Comparison of ENCODE assay signal across 19 cellular contexts in genomic region chr2:147250652-147251356, GRCh38.
A peak's percentile ranks its signal among the peaks of the same experiment; 100 is the strongest.
DNase-seq lines count a peak whose midpoint lies in the region; ATAC-seq and TF ChIP-seq lines count a peak whose summit lies in the region.
"Had no signal": no experiment of that assay in that cellular context is flagged by ENCODE, and none has a peak within 500 bp of the region (broad histone marks: within the 10 kb centered on the region; RNA-seq: fewer than 3 reads in every experiment).

No MANE protein-coding gene starts in this region.

- peaks cover 4% of the 10 kb centered on the region for H3K9me3 Mint-ChIP-seq in osteocyte (ENCODE audit: unreplicated experiment)

- TF ChIP-seq CTCF in fibroblast of the aortic adventitia (IDR thresholded peaks at IDR 0.05; ENCODE audit: insufficient read depth, low read length) (no peak), osteocyte (IDR thresholded peaks at IDR 0.05) (no peak), GM20000 (IDR thresholded peaks at IDR 0.05; ENCODE audit: extremely low read depth, missing control alignments) (no peak)

- no peak overlapping the region for H3K27ac Mint-ChIP-seq in osteocyte (ENCODE audit: unreplicated experiment)
- H3K27ac Mint-ChIP-seq: immature natural killer cell; natural killer cell treated with Interleukin-12 subunit alpha and Interleukin-12 subunit beta and Interleukin-15 and Interleukin-18, amount 100 ng/mL, for 72 hours; T-cell; WTC11 had no signal

- ATAC-seq in GM19023 (IDR thresholded peaks at IDR 0.05; ENCODE audit: unreplicated experiment) (peak; percentile 47), GM21786 (IDR thresholded peaks at IDR 0.05; ENCODE audit: unreplicated experiment) (peak; percentile 73), HG03135 (IDR thresholded peaks at IDR 0.05; ENCODE audit: unreplicated experiment) (peak; percentile 50)
- ATAC-seq: natural killer cell treated with Interleukin-12 subunit alpha and Interleukin-12 subunit beta and Interleukin-15 and Interleukin-18, amount 100 ng/mL, for 72 hours; T-cell; WTC11 had no signal

- H3K27me3 Mint-ChIP-seq in osteocyte (ENCODE audit: unreplicated experiment) = peaks cover 4% of the 10 kb centered on the region

- DNase-seq in fibroblast of the aortic adventitia (ENCODE audit: low read depth) = peak; percentile 15
- no peak for DNase-seq in AG08395 (ENCODE audit: low spot score)
- no peak for DNase-seq in NCI-H524 treated with DMSO at 0.1 percent for 48 hours (lab: John Stamatoyannopoulos, UW)
- DNase-seq in osteocyte (ENCODE audit: extremely low spot score, unreplicated experiment) = no peak
- no peak for DNase-seq in GM20000 (ENCODE audit: low spot score)
- DNase-seq: activated gamma-delta T cell, immature natural killer cell, mammary epithelial cell, MG63, NCI-H2107, NCI-H82, RPMI8226, T-cell had no signal

- H3K4me1 Mint-ChIP-seq in osteocyte (ENCODE audit: unreplicated experiment) = no peaks in the 10 kb centered on the region
- H3K4me1 Mint-ChIP-seq: immature natural killer cell, T-cell, WTC11 had no signal

- no peak overlapping the region for H3K4me3 ChIP-seq in fibroblast of the aortic adventitia (ENCODE audit: low read depth, low read length)
- H3K4me3 ChIP-seq: ascending aorta, MG63 had no signal

- no peaks in the 10 kb centered on the region for H3K36me3 Mint-ChIP-seq in osteocyte (ENCODE audit: unreplicated experiment)

- no peak overlapping the region for H3K4me3 Mint-ChIP-seq in osteocyte (ENCODE audit: unreplicated experiment)
- H3K4me3 Mint-ChIP-seq: immature natural killer cell; natural killer cell treated with Interleukin-12 subunit alpha and Interleukin-12 subunit beta and Interleukin-15 and Interleukin-18, amount 100 ng/mL, for 72 hours; T-cell; WTC11 had no signal
